Comparison of ENCODE assay signal across 1 cellular context in genomic region chr5:142324871-142325676, GRCh38.
TF ChIP-seq lines count a peak whose summit lies in the region.

Gene SPRY4 (minus strand): TSS chr5:142325021. CDS start chr5:142315108, 9,913 bp downstream.

TF ChIP-seq in HepG2, 621 proteins besides CTCF, POLR2A, EP300 and RAD21 (continued from another document and continues in another):
- no peak for TF ChIP-seq ARID3A (IDR thresholded peaks at IDR 0.05; ENCODE audit: low read depth, low read length)
- no peak for TF ChIP-seq GZF1 (CRISPR knock-in tag; IDR thresholded peaks at IDR 0.05)
- TF ChIP-seq TFAP4 (IDR thresholded peaks at IDR 0.05; ENCODE audit: borderline replicate concordance, low read depth): no peak
- TF ChIP-seq SMAD1 (CRISPR knock-in tag; IDR thresholded peaks at IDR 0.05; ENCODE audit: borderline replicate concordance, low read depth): no peak
- 0 out of 2 replicates have a peak, but pooled peaks have one; percentile 43 for TF ChIP-seq ZNF510 (CRISPR knock-in tag; IDR thresholded peaks at IDR 0.05; ENCODE audit: low read depth)
- TF ChIP-seq GABPA (IDR thresholded peaks at IDR 0.05; ENCODE audit: low read depth, low read length): no peak
- TF ChIP-seq GABPA (CRISPR knock-in tag; IDR thresholded peaks at IDR 0.05; ENCODE audit: low read depth): peak; percentile 39
- no peak for TF ChIP-seq ZNF207 (IDR thresholded peaks at IDR 0.05; ENCODE audit: borderline replicate concordance)
- TF ChIP-seq ZBTB42 (CRISPR knock-in tag; IDR thresholded peaks at IDR 0.05): no peak
- no peak for TF ChIP-seq CHD4 (IDR thresholded peaks at IDR 0.05; ENCODE audit: borderline replicate concordance, low read length)
- TF ChIP-seq ZNF777 (CRISPR knock-in tag; IDR thresholded peaks at IDR 0.05): peak; percentile 31
- TF ChIP-seq AHR (CRISPR knock-in tag; IDR thresholded peaks at IDR 0.05): no peak
- no peak for TF ChIP-seq ZNF550 (CRISPR knock-in tag; IDR thresholded peaks at IDR 0.05; ENCODE audit: borderline replicate concordance)
- TF ChIP-seq ATF5 (CRISPR knock-in tag; IDR thresholded peaks at IDR 0.05; ENCODE audit: low read depth): no peak
- no peak; the same call in 1 of the 2 replicates for TF ChIP-seq ZNF280B (CRISPR knock-in tag; IDR thresholded peaks at IDR 0.05; ENCODE audit: borderline replicate concordance)
- TF ChIP-seq IKZF4 (CRISPR knock-in tag; IDR thresholded peaks at IDR 0.05; ENCODE audit: borderline replicate concordance, low read depth, not compliant biosample characterization): no peak
- peak; percentile 91 for TF ChIP-seq KMT2A (CRISPR knock-in tag; IDR thresholded peaks at IDR 0.05)
- TF ChIP-seq HDAC6 (IDR thresholded peaks at IDR 0.05; ENCODE audit: low read depth, low read length): no peak
- TF ChIP-seq TEAD3 (CRISPR knock-in tag; optimal IDR thresholded peaks at IDR 0.05; ENCODE audit: borderline replicate concordance): peak; percentile 52
- TF ChIP-seq FOXK2 (IDR thresholded peaks at IDR 0.05): no peak
- no peak for TF ChIP-seq ZBTB1 (CRISPR knock-in tag; IDR thresholded peaks at IDR 0.05; ENCODE audit: borderline replicate concordance)
- no peak for TF ChIP-seq ZMAT5 (CRISPR knock-in tag; IDR thresholded peaks at IDR 0.05; ENCODE audit: borderline replicate concordance, low read depth)
- TF ChIP-seq TGIF2 (CRISPR knock-in tag; IDR thresholded peaks at IDR 0.05): peak; percentile 92
- TF ChIP-seq DNMT1 (CRISPR knock-in tag; IDR thresholded peaks at IDR 0.05): peak; percentile 1; the same call in 1 of the 2 replicates
- TF ChIP-seq ZNF251 (CRISPR knock-in tag; IDR thresholded peaks at IDR 0.05): no peak
- peak; percentile 41; the same call in 1 of the 2 replicates for TF ChIP-seq ZNF335 (CRISPR knock-in tag; IDR thresholded peaks at IDR 0.05)
- no peak for TF ChIP-seq SP1 (IDR thresholded peaks at IDR 0.05)
- no peak for TF ChIP-seq SP1 (CRISPR knock-in tag; IDR thresholded peaks at IDR 0.05)
- no peak for TF ChIP-seq ZNF615 (CRISPR knock-in tag; IDR thresholded peaks at IDR 0.05; ENCODE audit: borderline replicate concordance)
- TF ChIP-seq ZNF784 (CRISPR knock-in tag; IDR thresholded peaks at IDR 0.05; ENCODE audit: borderline replicate concordance): no peak
- TF ChIP-seq ZNF724P (CRISPR knock-in tag; IDR thresholded peaks at IDR 0.05; ENCODE audit: borderline replicate concordance): no peak
- TF ChIP-seq ZNF605 (CRISPR knock-in tag; IDR thresholded peaks at IDR 0.05): peak; percentile 69
- TF ChIP-seq E2F2 (CRISPR knock-in tag; IDR thresholded peaks at IDR 0.05; ENCODE audit: borderline replicate concordance): no peak
- TF ChIP-seq JDP2 (CRISPR knock-in tag; IDR thresholded peaks at IDR 0.05; ENCODE audit: borderline replicate concordance): no peak
- peak; percentile 88; the same call in 1 of the 2 replicates for TF ChIP-seq HDAC1 (CRISPR knock-in tag; IDR thresholded peaks at IDR 0.05)
- 0 out of 2 replicates have a peak, but pooled peaks have one; percentile 18 for TF ChIP-seq ZNF691 (CRISPR knock-in tag; IDR thresholded peaks at IDR 0.05; ENCODE audit: borderline replicate concordance, low read depth)
- TF ChIP-seq ZNF382 (CRISPR knock-in tag; IDR thresholded peaks at IDR 0.05; ENCODE audit: borderline replicate concordance): no peak
- no peak for TF ChIP-seq ZNF576 (CRISPR knock-in tag; IDR thresholded peaks at IDR 0.05)
- TF ChIP-seq BRCA1 (CRISPR knock-in tag; IDR thresholded peaks at IDR 0.05): no peak
- TF ChIP-seq ATF2 (CRISPR knock-in tag; IDR thresholded peaks at IDR 0.05): no peak; the same call in 1 of the 2 replicates
- TF ChIP-seq SIX4 (CRISPR knock-in tag; IDR thresholded peaks at IDR 0.05): no peak
- 0 out of 2 replicates have a peak, but pooled peaks have one; percentile 27 for TF ChIP-seq ZNF354B (CRISPR knock-in tag; IDR thresholded peaks at IDR 0.05)
- peak; percentile 72; the same call in 1 of the 2 replicates for TF ChIP-seq ZNF772 (CRISPR knock-in tag; IDR thresholded peaks at IDR 0.05)
- no peak for TF ChIP-seq NONO (IDR thresholded peaks at IDR 0.05)
- peak; percentile 80 for TF ChIP-seq NONO (CRISPR knock-in tag; conservative IDR thresholded peaks at IDR 0.05)
- TF ChIP-seq ZNF646 (CRISPR knock-in tag; IDR thresholded peaks at IDR 0.05): no peak
- peak; percentile 57; the same call in 1 of the 2 replicates for TF ChIP-seq MXD4 (CRISPR knock-in tag; IDR thresholded peaks at IDR 0.05)
